2 cellular contexts compared by ENCODE assay signal in the genomic region with DNA sequence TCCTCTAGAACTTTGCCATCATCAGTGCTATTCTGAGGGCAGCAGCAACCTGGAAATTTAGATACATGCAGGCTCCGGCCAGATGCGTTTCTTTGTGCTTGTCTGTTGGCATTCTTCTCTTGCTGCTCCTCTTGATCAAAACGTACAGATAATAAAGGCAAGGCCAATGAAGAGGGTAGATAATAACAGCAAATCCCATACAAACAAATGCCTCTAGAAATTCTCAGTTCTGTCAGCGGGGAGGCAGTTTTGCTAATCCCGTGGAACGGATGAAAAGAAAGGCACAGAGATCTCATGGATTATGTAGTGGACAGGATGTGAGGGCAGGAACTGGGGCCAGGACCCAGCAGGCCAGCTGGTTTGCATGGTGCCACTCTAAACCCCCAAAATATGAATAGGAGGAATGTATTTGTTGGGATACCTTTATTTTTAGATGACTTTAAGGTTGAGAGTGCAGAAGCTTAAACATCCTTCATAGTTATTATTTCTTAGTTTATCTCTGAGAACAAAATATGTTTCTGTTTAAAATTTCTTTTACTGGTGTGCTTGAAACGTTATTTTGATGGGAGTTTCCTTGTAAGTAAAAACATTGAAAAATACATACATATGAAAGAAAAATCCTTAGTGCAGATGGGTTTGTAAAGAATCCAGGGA.
TF ChIP-seq lines count a peak whose summit lies in the region.

No MANE protein-coding gene starts in this region.

TF ChIP-seq in K562, 482 proteins besides CTCF, POLR2A, EP300 and RAD21:
- TF ChIP-seq, protein P1, sequence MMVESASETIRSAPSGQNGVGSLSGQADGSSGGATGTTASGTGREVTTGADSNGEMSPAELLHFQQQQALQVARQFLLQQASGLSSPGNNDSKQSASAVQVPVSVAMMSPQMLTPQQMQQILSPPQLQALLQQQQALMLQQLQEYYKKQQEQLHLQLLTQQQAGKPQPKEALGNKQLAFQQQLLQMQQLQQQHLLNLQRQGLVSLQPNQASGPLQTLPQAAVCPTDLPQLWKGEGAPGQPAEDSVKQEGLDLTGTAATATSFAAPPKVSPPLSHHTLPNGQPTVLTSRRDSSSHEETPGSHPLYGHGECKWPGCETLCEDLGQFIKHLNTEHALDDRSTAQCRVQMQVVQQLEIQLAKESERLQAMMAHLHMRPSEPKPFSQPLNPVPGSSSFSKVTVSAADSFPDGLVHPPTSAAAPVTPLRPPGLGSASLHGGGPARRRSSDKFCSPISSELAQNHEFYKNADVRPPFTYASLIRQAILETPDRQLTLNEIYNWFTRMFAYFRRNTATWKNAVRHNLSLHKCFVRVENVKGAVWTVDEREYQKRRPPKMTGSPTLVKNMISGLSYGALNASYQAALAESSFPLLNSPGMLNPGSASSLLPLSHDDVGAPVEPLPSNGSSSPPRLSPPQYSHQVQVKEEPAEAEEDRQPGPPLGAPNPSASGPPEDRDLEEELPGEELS (CRISPR knock-in tag; IDR thresholded peaks at IDR 0.05; ENCODE audit: borderline replicate concordance): no peak
- TF ChIP-seq CBX8 (IDR thresholded peaks at IDR 0.05; ENCODE audit: borderline replicate concordance, extremely low read depth, low read depth, low read length, poor library complexity, severe bottlenecking): peak; percentile 98
- 0 out of 2 replicates have a peak, but pooled peaks have one; percentile 51 for TF ChIP-seq RNF2 (IDR thresholded peaks at IDR 0.05)
- TF ChIP-seq ZNF354B (CRISPR knock-in tag; IDR thresholded peaks at IDR 0.05): no peak
- no peak for TF ChIP-seq DDX20 (tag; IDR thresholded peaks at IDR 0.05; ENCODE audit: low read depth)
- no peak for TF ChIP-seq FUS (optimal IDR thresholded peaks at IDR 0.05; ENCODE audit: low read depth, low read length)
- TF ChIP-seq ZFP36 (IDR thresholded peaks at IDR 0.05; ENCODE audit: low read depth, low read length, partially characterized antibody): peak; percentile 26
- TF ChIP-seq TOE1 (IDR thresholded peaks at IDR 0.05; ENCODE audit: borderline replicate concordance): no peak
- TF ChIP-seq TOE1 (CRISPR knock-in tag; IDR thresholded peaks at IDR 0.05; ENCODE audit: borderline replicate concordance, low read depth): no peak

TF ChIP-seq in liver, 16 proteins besides CTCF, POLR2A, EP300 and RAD21:
- peak; percentile 13 for TF ChIP-seq TAF1 (conservative IDR thresholded peaks at IDR 0.05)
- TF ChIP-seq EGR1 (IDR thresholded peaks at IDR 0.05; ENCODE audit: low read depth in 2 of 2): peak in 1 of 2 donors; percentile 2
- no peak for TF ChIP-seq NR2F2 (IDR thresholded peaks at IDR 0.05)
- no peak for TF ChIP-seq FOXA2 (IDR thresholded peaks at IDR 0.05)
- peak; percentile 35 for TF ChIP-seq YY1 (IDR thresholded peaks at IDR 0.05)
